ENCODE assay signal across 27 cellular contexts in genomic region chr11:33132510-33132909, GRCh38.
"Had no signal": no experiment of that assay in that cellular context is flagged by ENCODE, and none has a peak within 500 bp of the region (broad histone marks: within the 10 kb centered on the region; RNA-seq: fewer than 3 reads in every experiment).

No MANE protein-coding gene starts in this region.

- H3K27me3 Mint-ChIP-seq: dendritic cell treated with granulocyte-macrophage colony-stimulating factor and Interleukin-4, amounts not matched to agents 40 ng/mL and 50 ng/mL, for 4 days; stimulated activated memory B cell treated with anti-CD40 and anti-IgM and Interleukin-4, amounts not matched to agents 10 μg/mL and 1 μg/mL and 100 μg/mL, for 72 hours; type B pancreatic cell had no signal

- H3K27ac ChIP-seq: colonic mucosa, esophagus muscularis mucosa, foreskin keratinocyte, left ventricle myocardium inferior, lower lobe of right lung, ovary, psoas muscle, sigmoid colon, testis, tibial artery had no signal

- H3K36me3 Mint-ChIP-seq: natural killer cell; stimulated activated memory B cell treated with anti-CD40 and anti-IgM and Interleukin-4, amounts not matched to agents 10 μg/mL and 1 μg/mL and 100 μg/mL, for 72 hours; type B pancreatic cell had no signal

- H3K4me1 ChIP-seq: colonic mucosa, foreskin keratinocyte, psoas muscle, testis had no signal

- H3K9me3 ChIP-seq: colonic mucosa, esophagus muscularis mucosa, left ventricle myocardium inferior, lower lobe of right lung, ovary, psoas muscle, sigmoid colon, testis, tibial artery had no signal

- H3K9me3 Mint-ChIP-seq: dendritic cell treated with granulocyte-macrophage colony-stimulating factor and Interleukin-4, amounts not matched to agents 40 ng/mL and 50 ng/mL, for 4 days; natural killer cell; stimulated activated memory B cell treated with anti-CD40 and anti-IgM and Interleukin-4, amounts not matched to agents 10 μg/mL and 1 μg/mL and 100 μg/mL, for 72 hours; type B pancreatic cell had no signal

- H3K27me3 ChIP-seq: colonic mucosa, esophagus muscularis mucosa, foreskin keratinocyte, ovary, sigmoid colon, testis, tibial artery had no signal

- ATAC-seq: foreskin keratinocyte; left colon; lower lobe of right lung; natural killer cell; psoas muscle; right cardiac atrium; stimulated activated memory B cell treated with anti-CD40 and anti-IgM and Interleukin-4, amounts not matched to agents 10 μg/mL and 1 μg/mL and 100 μg/mL, for 72 hours; stimulated activated naive CD8-positive, alpha-beta T cell treated with anti-CD3 and anti-CD28 coated beads, Interleukin-15, Interleukin-2, amounts not matched to agents 100 U/mL and 50 U/mL, for 24 hours had no signal

- DNase-seq: colonic mucosa; effector CD8-positive, alpha-beta T cell; foreskin keratinocyte; glutamatergic neuron; hypothalamus; islet precursor cell; kidney glomerular epithelial cell; left colon; left ventricle myocardium inferior; lower lobe of right lung; natural killer cell; occipital lobe; ovary; posterior cingulate gyrus; psoas muscle; right cardiac atrium; sigmoid colon; stimulated activated CD4-positive, alpha-beta T cell treated with anti-CD3 and anti-CD28 coated beads, Interleukin-4, amount 100 ng/mL, for 4 hours; stimulated activated naive CD8-positive, alpha-beta T cell treated with anti-CD3 and anti-CD28 coated beads, Interleukin-15, Interleukin-2, amounts not matched to agents 100 U/mL and 50 U/mL, for 24 hours; substantia nigra; testis; tibial artery had no signal

- H3K4me3 Mint-ChIP-seq: dendritic cell treated with granulocyte-macrophage colony-stimulating factor and Interleukin-4, amounts not matched to agents 40 ng/mL and 50 ng/mL, for 4 days; natural killer cell; stimulated activated memory B cell treated with anti-CD40 and anti-IgM and Interleukin-4, amounts not matched to agents 10 μg/mL and 1 μg/mL and 100 μg/mL, for 72 hours; type B pancreatic cell had no signal

- H3K4me3 ChIP-seq: colonic mucosa, esophagus muscularis mucosa, left ventricle myocardium inferior, lower lobe of right lung, ovary, psoas muscle, sigmoid colon, testis, tibial artery had no signal

- FAIRE-seq: endothelial cell of umbilical vein had no signal

- H3K36me3 ChIP-seq: colonic mucosa, esophagus muscularis mucosa, left ventricle myocardium inferior, lower lobe of right lung, ovary, sigmoid colon, tibial artery had no signal

- H3K27ac Mint-ChIP-seq: dendritic cell treated with granulocyte-macrophage colony-stimulating factor and Interleukin-4, amounts not matched to agents 40 ng/mL and 50 ng/mL, for 4 days; natural killer cell; stimulated activated memory B cell treated with anti-CD40 and anti-IgM and Interleukin-4, amounts not matched to agents 10 μg/mL and 1 μg/mL and 100 μg/mL, for 72 hours; type B pancreatic cell had no signal
